11 cellular contexts compared by ENCODE assay signal in genomic region chr6:34673079-34673478, GRCh38. TPM values are rescaled to one million over a fixed set of nuclear protein-coding genes. Genes with fewer than 3 reads are reported as not detected.
DNase-seq lines count a peak whose midpoint lies in the region; ATAC-seq and TF ChIP-seq lines count a peak whose summit lies in the region.
"Had no signal": no experiment of that assay in that cellular context is flagged by ENCODE, and none has a peak within 500 bp of the region (broad histone marks: within the 10 kb centered on the region; RNA-seq: fewer than 3 reads in every experiment).

No MANE protein-coding gene starts in this region.

- no peak for TF ChIP-seq CTCF in HFFc6 (IDR thresholded peaks at IDR 0.05)

- H3K27ac Mint-ChIP-seq in HFFc6: peak overlapping the region; percentile 79
- peak overlapping the region; percentile 94 for H3K27ac Mint-ChIP-seq in activated naive CD8-positive, alpha-beta T cell

- H3K4me3 ChIP-seq in BLaER1 (no peak overlapping the region), mesenchymal stem cell (ENCODE audit: insufficient read depth in 1 of 2, low read depth in 1 of 2, low read length in 2 of 2) (no peak overlapping the region)
- H3K4me3 ChIP-seq: adrenal gland, tibial artery had no signal

- no peak overlapping the region for H3K23ac ChIP-seq in mesenchymal stem cell (ENCODE audit: low read length in 2 of 2)

- no peaks in the 10 kb centered on the region for H3K9me3 Mint-ChIP-seq in HFFc6
- no peaks in the 10 kb centered on the region for H3K9me3 Mint-ChIP-seq in activated naive CD8-positive, alpha-beta T cell (ENCODE audit: low read depth)

- peaks cover 8% of the 10 kb centered on the region; the same call in 1 of the 2 replicates for H3K36me3 ChIP-seq in BLaER1
- no peaks in the 10 kb centered on the region for H3K36me3 ChIP-seq in mesenchymal stem cell (ENCODE audit: control insufficient read depth in 1 of 2, insufficient read depth in 2 of 2, low read depth in 1 of 2, low read length in 2 of 2)
- H3K36me3 ChIP-seq: adrenal gland, tibial artery had no signal

- no peak overlapping the region for H3K4ac ChIP-seq in mesenchymal stem cell (ENCODE audit: low read depth in 1 of 2, low read length in 2 of 2)

- H4K91ac ChIP-seq in mesenchymal stem cell (ENCODE audit: low read length): no peak overlapping the region

- no peak overlapping the region for H2BK12ac ChIP-seq in mesenchymal stem cell (ENCODE audit: low read length in 2 of 2)

- H2BK5ac ChIP-seq in mesenchymal stem cell (ENCODE audit: low read depth, low read length, poor library complexity, severe bottlenecking): no peak overlapping the region

- peaks cover 6% of the 10 kb centered on the region; the same call in 1 of the 2 replicates for H3K36me3 Mint-ChIP-seq in HFFc6 (ENCODE audit: low read depth)
- no peaks in the 10 kb centered on the region for H3K36me3 Mint-ChIP-seq in activated naive CD8-positive, alpha-beta T cell

- peaks cover 80% of the 10 kb centered on the region for H4K20me1 ChIP-seq in BLaER1

- H3K27me3 ChIP-seq in BLaER1 (no peaks in the 10 kb centered on the region), mesenchymal stem cell (ENCODE audit: control insufficient read depth in 1 of 2, insufficient read depth in 1 of 2, low read length in 2 of 2) (no peaks in the 10 kb centered on the region)
- H3K27me3 ChIP-seq: adrenal gland, tibial artery had no signal

- no peak overlapping the region for H4K8ac ChIP-seq in mesenchymal stem cell (ENCODE audit: low read length)

- H3K9ac ChIP-seq in BLaER1 (peak overlapping the region; percentile 49; the same call in 1 of the 2 replicates), mesenchymal stem cell (ENCODE audit: low read length) (peak overlapping the region; percentile 63)

- no peaks in the 10 kb centered on the region for H3K9me3 ChIP-seq in BLaER1
- no peaks in the 10 kb centered on the region for H3K9me3 ChIP-seq in mesenchymal stem cell (ENCODE audit: control insufficient read depth, low read length)
- H3K9me3 ChIP-seq: adrenal gland, tibial artery had no signal

- WGBS in mesenchymal stem cell: no CpG with 5 or more reads among the region's 1 CpG

- H2BK15ac ChIP-seq in mesenchymal stem cell (ENCODE audit: low read depth, poor library complexity, severe bottlenecking): no peak overlapping the region

- no peak overlapping the region for H2BK120ac ChIP-seq in mesenchymal stem cell (ENCODE audit: low read depth, low read length)

- no peak overlapping the region for H3K4me3 Mint-ChIP-seq in HFFc6
- H3K4me3 Mint-ChIP-seq in activated naive CD8-positive, alpha-beta T cell: peak overlapping the region; percentile 77

- no peak for ATAC-seq in HG02610 (IDR thresholded peaks at IDR 0.05; ENCODE audit: unreplicated experiment)
- no peak for ATAC-seq in HG03571 (IDR thresholded peaks at IDR 0.05; ENCODE audit: unreplicated experiment)

- no peak overlapping the region for H2AK5ac ChIP-seq in mesenchymal stem cell (ENCODE audit: low read length, severe bottlenecking)

- peak overlapping the region in 1 of 2 experiments; percentile 38 for H3K14ac ChIP-seq in mesenchymal stem cell (ENCODE audit: low read length in 2 of 2)

- H3K79me1 ChIP-seq in mesenchymal stem cell (replicated peaks; ENCODE audit: low read length, poor library complexity, severe bottlenecking): peaks cover 30% of the 10 kb centered on the region

- H2AFZ ChIP-seq in mesenchymal stem cell (ENCODE audit: low read depth, low read length): no peak overlapping the region

- H3K27ac ChIP-seq in BLaER1: peak overlapping the region; percentile 46
- no peak overlapping the region for H3K27ac ChIP-seq in mesenchymal stem cell (ENCODE audit: low read length, poor library complexity, severe bottlenecking)
- H3K27ac ChIP-seq: tibial artery had no signal

- H3K4me1 Mint-ChIP-seq in HFFc6 (ENCODE audit: low read depth): peaks cover 45% of the 10 kb centered on the region
- H3K4me1 Mint-ChIP-seq in activated naive CD8-positive, alpha-beta T cell (ENCODE audit: low read depth): peaks cover 61% of the 10 kb centered on the region

- H3K4me2 ChIP-seq in BLaER1: peak overlapping the region; percentile 52
- H3K4me2 ChIP-seq in mesenchymal stem cell (ENCODE audit: low read length, poor library complexity, severe bottlenecking): no peak overlapping the region

- no peak overlapping the region for H3K18ac ChIP-seq in mesenchymal stem cell (ENCODE audit: low read depth in 1 of 2, low read length in 2 of 2)

- H3K4me1 ChIP-seq in BLaER1 (peaks cover 37% of the 10 kb centered on the region), mesenchymal stem cell (ENCODE audit: control insufficient read depth, insufficient read depth, low read depth, low read length) (peaks cover 10% of the 10 kb centered on the region)

- DNase-seq in HFFc6 (no peak), mesenchymal stem cell (no peak), EL (no peak), cerebellum (ENCODE audit: low spot score) (no peak)
- DNase-seq: NCI-H2227 treated with DMSO at 0.1 percent for 48 hours, tibial artery had no signal

- H3K27me3 Mint-ChIP-seq in HFFc6 (ENCODE audit: insufficient read depth): peaks cover 2% of the 10 kb centered on the region; the same call in 1 of the 2 replicates
- no peaks in the 10 kb centered on the region for H3K27me3 Mint-ChIP-seq in activated naive CD8-positive, alpha-beta T cell

RNA-seq across cellular contexts. Expression of gene ILRUN, which starts 23.5 kb away (rescaled TPM):
- 10 to 100 TPM; 56.0 to 65.1 (median 59.4) TPM for total RNA-seq in HFFc6 (2021; fragmentation: NEBNext Ultra II Directional; extraction: Animal tissue kit (Norgen Biotek cat#: 25700))
- polyA plus RNA-seq in mesenchymal stem cell (2013, experiment 1 of 2): 36.6 TPM
- polyA plus RNA-seq in mesenchymal stem cell (2013, experiment 2 of 2): 37.6 TPM
- total RNA-seq in cerebellum: 19.2 TPM
